In genomic region chr7:133681529-133681928, GRCh38 we compare ENCODE assay signal across 26 cellular contexts.
DNase-seq lines count a peak whose midpoint lies in the region; ATAC-seq, FAIRE-seq and TF ChIP-seq lines count a peak whose summit lies in the region.
"Had no signal": no experiment of that assay in that cellular context is flagged by ENCODE, and none has a peak within 500 bp of the region (broad histone marks: within the 10 kb centered on the region; RNA-seq: fewer than 3 reads in every experiment).

No MANE protein-coding gene starts in this region.

- no TSS peak for BruUV-seq in HepG2 (replicated peaks; lab: Mats Ljungman, UMichigan)

- H3K4me1 Mint-ChIP-seq in chondrocyte (ENCODE audit: low read depth), result peaks cover 3% of the 10 kb centered on the region
- H3K4me1 Mint-ChIP-seq: B cell had no signal

- no peak for TF ChIP-seq POLR2A in HepG2 (IDR thresholded peaks at IDR 0.05; ENCODE audit: insufficient read depth in 1 of 2, low read depth in 2 of 2, low read length in 2 of 2)
- no peak for TF ChIP-seq POLR2A in right lobe of liver (IDR thresholded peaks at IDR 0.05)

- CTCF ChIA-PET in HepG2 (lab: Yijun Ruan, JAX; ENCODE audit: low intra/inter-chr PET ratio, low total read pairs), result no interaction called here

- no peak overlapping the region for H3K18ac ChIP-seq in mesendoderm (ENCODE audit: low read length)

- H3K79me2 ChIP-seq in HepG2 (ENCODE audit: insufficient read depth, low read length), result no peaks in the 10 kb centered on the region
- no peaks in the 10 kb centered on the region for H3K79me2 ChIP-seq in mesendoderm (ENCODE audit: control insufficient read depth, insufficient read depth, low read length)

- no peaks in the 10 kb centered on the region for H3K27me3 Mint-ChIP-seq in chondrocyte (ENCODE audit: low read depth)
- H3K27me3 Mint-ChIP-seq: B cell; CD4-positive, alpha-beta T cell had no signal

- no peak overlapping the region for H2AFZ ChIP-seq in HepG2 (ENCODE audit: low read length)

- intact Hi-C loops in HepG2 (cut with micrococcal nuclease; ENCODE audit: unreplicated experiment) (no loop called here), right lobe of liver (cut with DNase I) (no loop called here)

- TF ChIP-seq RAD21 in HepG2 (CRISPR knock-in tag; IDR thresholded peaks at IDR 0.05), result no peak

- ATAC-seq in HepG2, result no peak
- no peak for ATAC-seq in right lobe of liver
- ATAC-seq: CD8-positive, alpha-beta T cell; GM12878 had no signal

- H3K9ac ChIP-seq in HepG2 (ENCODE audit: insufficient read depth, low read depth, low read length) (no peak overlapping the region), HUES48 (ENCODE audit: low read depth, low read length) (no peak overlapping the region), SK-N-MC (ENCODE audit: insufficient read length) (no peak overlapping the region), mesendoderm (ENCODE audit: low read length) (no peak overlapping the region)
- H3K9ac ChIP-seq: BLaER1 treated with 17β-estradiol and CSF1 and Interleukin-3, amounts not matched to agents 10 nM and 100 nM had no signal

- POLR2A ChIA-PET in HepG2 (lab: Yijun Ruan, JAX), result no interaction called here

- TF ChIP-seq EP300 in HepG2 (IDR thresholded peaks at IDR 0.05; ENCODE audit: low read depth in 2 of 2, low read length in 2 of 2), result no peak
- no peak for TF ChIP-seq EP300 in HepG2 (CRISPR knock-in tag; IDR thresholded peaks at IDR 0.05; ENCODE audit: borderline replicate concordance)

- no peaks in the 10 kb centered on the region for H4K20me1 ChIP-seq in HepG2 (ENCODE audit: insufficient read depth, low read length)
- H4K20me1 ChIP-seq: BLaER1 treated with 17β-estradiol and CSF1 and Interleukin-3, amounts not matched to agents 10 nM and 100 nM had no signal

- H2BK5ac ChIP-seq in mesendoderm (ENCODE audit: low read length), result peak overlapping the region; percentile 36

- H3K36me3 ChIP-seq in HepG2 (replicated peaks in 1 of 2; ENCODE audit: control insufficient read depth in 1 of 2, insufficient read depth in 2 of 2, low read length in 2 of 2) (no peaks in the 10 kb centered on the region), right lobe of liver (no peaks in the 10 kb centered on the region), HUES48 (ENCODE audit: control insufficient read depth, insufficient read depth, low read length) (no peaks in the 10 kb centered on the region), SK-N-MC (ENCODE audit: insufficient read depth, low read length) (no peaks in the 10 kb centered on the region), mesendoderm (ENCODE audit: control insufficient read depth, insufficient read depth, low read length) (no peaks in the 10 kb centered on the region)

- no peak overlapping the region for H4K8ac ChIP-seq in mesendoderm (ENCODE audit: low read depth, low read length)

- H3K9me3 ChIP-seq in HepG2 (ENCODE audit: low read length), result no peaks in the 10 kb centered on the region
- H3K9me3 ChIP-seq in right lobe of liver, result no peaks in the 10 kb centered on the region
- no peaks in the 10 kb centered on the region for H3K9me3 ChIP-seq in HUES48 (ENCODE audit: control insufficient read depth, insufficient read depth, low read length)
- H3K9me3 ChIP-seq in SK-N-MC (ENCODE audit: low read depth, low read length), result no peaks in the 10 kb centered on the region
- H3K9me3 ChIP-seq: BLaER1 treated with 17β-estradiol and CSF1 and Interleukin-3, amounts not matched to agents 10 nM and 100 nM; Caco-2 had no signal

- no peak overlapping the region for H2BK120ac ChIP-seq in mesendoderm (ENCODE audit: low read depth, low read length)

- H3K4me3 ChIP-seq in HepG2 (replicated peaks in 1 of 3; ENCODE audit: insufficient read depth in 1 of 3, low read depth in 2 of 3, low read length in 3 of 3), result no peak overlapping the region
- H3K4me3 ChIP-seq in right lobe of liver, result no peak overlapping the region
- H3K4me3 ChIP-seq in HUES48 (ENCODE audit: low read depth, low read length), result no peak overlapping the region
- H3K4me3 ChIP-seq in SK-N-MC, result no peak overlapping the region
- no peak overlapping the region for H3K4me3 ChIP-seq in mesendoderm (ENCODE audit: low read length)
- H3K4me3 ChIP-seq: BLaER1 treated with 17β-estradiol and CSF1 and Interleukin-3, amounts not matched to agents 10 nM and 100 nM; GM12878 had no signal

- no peak overlapping the region for H4K5ac ChIP-seq in mesendoderm (ENCODE audit: low read length)

- in situ Hi-C loops in HepG2 (cut with HindIII; ENCODE audit: extremely low pct_ligation_motif_present, low pct_unique_long_range_greater_than_20kb), result no loop called here

- no peak overlapping the region for H3K56ac ChIP-seq in mesendoderm (ENCODE audit: low read length)

- 99% methylated on average over 3 of the region's 3 CpGs for WGBS in HepG2 (ENCODE audit: low lambda C conversion rate)
- 83% methylated on average over 3 of the region's 3 CpGs for WGBS in right lobe of liver (ENCODE audit: insufficient coverage, low coverage, low lambda C conversion rate, missing lambda C conversion rate)
- no CpG with 5 or more reads among the region's 3 CpGs for WGBS in mesendoderm (ENCODE audit: extremely low coverage, insufficient coverage, low lambda C conversion rate)

- peaks cover 3% of the 10 kb centered on the region for H3K9me3 Mint-ChIP-seq in chondrocyte (ENCODE audit: low read depth)
- H3K9me3 Mint-ChIP-seq: CD4-positive, alpha-beta T cell; CD8-positive, alpha-beta T cell had no signal

- H3K27me3 ChIP-seq in HepG2 (ENCODE audit: control insufficient read depth in 1 of 2, insufficient read depth in 2 of 2, low read length in 2 of 2) (no peaks in the 10 kb centered on the region), right lobe of liver (no peaks in the 10 kb centered on the region), HUES48 (ENCODE audit: control insufficient read depth, insufficient read depth, low read length) (no peaks in the 10 kb centered on the region), mesendoderm (ENCODE audit: insufficient read depth, low read length, poor library complexity) (no peaks in the 10 kb centered on the region)
- H3K27me3 ChIP-seq: BLaER1 treated with 17β-estradiol and CSF1 and Interleukin-3, amounts not matched to agents 10 nM and 100 nM had no signal

- TF ChIP-seq CTCF in HepG2 (CRISPR knock-in tag; IDR thresholded peaks at IDR 0.05), result no peak
- TF ChIP-seq CTCF in right lobe of liver (IDR thresholded peaks at IDR 0.05), result no peak
- no peak for TF ChIP-seq CTCF in chondrocyte (IDR thresholded peaks at IDR 0.05)

- no peak overlapping the region for H3K4me3 Mint-ChIP-seq in chondrocyte (ENCODE audit: unreplicated experiment)
- H3K4me3 Mint-ChIP-seq: B cell; CD4-positive, alpha-beta T cell; CD8-positive, alpha-beta T cell had no signal

- no peak overlapping the region for H2BK15ac ChIP-seq in mesendoderm (replicated peaks; ENCODE audit: low read depth)

- H3K4me1 ChIP-seq in HepG2 (ENCODE audit: insufficient read depth, low read length) (no peaks in the 10 kb centered on the region), right lobe of liver (no peaks in the 10 kb centered on the region), HUES48 (ENCODE audit: control insufficient read depth, insufficient read depth, low read length) (peaks cover 26% of the 10 kb centered on the region), mesendoderm (ENCODE audit: control insufficient read depth, low read depth, low read length) (peaks cover 3% of the 10 kb centered on the region)
- H3K4me1 ChIP-seq: BLaER1 treated with 17β-estradiol and CSF1 and Interleukin-3, amounts not matched to agents 10 nM and 100 nM had no signal

- no peaks in the 10 kb centered on the region for H3K36me3 Mint-ChIP-seq in chondrocyte (ENCODE audit: low read depth)
- H3K36me3 Mint-ChIP-seq: CD8-positive, alpha-beta T cell had no signal

- H3K23ac ChIP-seq in mesendoderm (ENCODE audit: low read length), result no peak overlapping the region

- H3K27ac Mint-ChIP-seq in chondrocyte (ENCODE audit: unreplicated experiment), result no peak overlapping the region
- H3K27ac Mint-ChIP-seq: B cell; CD4-positive, alpha-beta T cell; CD8-positive, alpha-beta T cell had no signal

- no peak overlapping the region for H3K27ac ChIP-seq in HepG2 (ENCODE audit: extremely low read length, insufficient read depth, low read length)
- H3K27ac ChIP-seq in right lobe of liver, result no peak overlapping the region
- H3K27ac ChIP-seq in HUES48 (ENCODE audit: low read depth, low read length), result peak overlapping the region; percentile 59
- 0 out of 2 replicates have a peak overlapping the region, but pooled peaks have one; percentile 22 for H3K27ac ChIP-seq in SK-N-MC
- H3K27ac ChIP-seq in mesendoderm (ENCODE audit: low read depth, low read length), result no peak overlapping the region
- H3K27ac ChIP-seq: 22Rv1; BLaER1 treated with 17β-estradiol and CSF1 and Interleukin-3, amounts not matched to agents 10 nM and 100 nM; C4-2B had no signal

- no peaks in the 10 kb centered on the region for H3K79me1 ChIP-seq in mesendoderm (ENCODE audit: low read length)

- no peak overlapping the region for H2AK5ac ChIP-seq in mesendoderm (ENCODE audit: low read length)

- FAIRE-seq in HepG2 (lab: Jason Lieb, UNC), result no peak
- FAIRE-seq: A204.1, D721Med, GM12878, GM12892, GM18507 had no signal

- no peak overlapping the region for H3K4me2 ChIP-seq in HepG2 (ENCODE audit: low read depth, low read length)
- no peak overlapping the region for H3K4me2 ChIP-seq in mesendoderm (ENCODE audit: low read length)
- H3K4me2 ChIP-seq: BLaER1 treated with 17β-estradiol and CSF1 and Interleukin-3, amounts not matched to agents 10 nM and 100 nM had no signal

- DNase-seq in HepG2 (ENCODE audit: low spot score) (no peak), right lobe of liver (no peak), SK-N-MC (ENCODE audit: low read depth, low spot score) (no peak), mesendoderm (no peak), chondrocyte (ENCODE audit: low spot score) (no peak), mesenteric fat pad (ENCODE audit: low spot score) (no peak)
- DNase-seq in activated CD4-positive, CD25-positive, alpha-beta regulatory T cell treated with anti-CD3 and anti-CD28 coated beads, Interleukin-2, amount 50 U/mL, for 72 hours, result no peak
- DNase-seq: AML-193; Caco-2; Calu3; CD4-positive, alpha-beta T cell; CD8-positive, alpha-beta T cell; DMS79; DND-41; EL; GDM1 had no signal

- peak overlapping the region; percentile 68 for H3K4ac ChIP-seq in mesendoderm (ENCODE audit: low read depth, low read length)

TF ChIP-seq in HepG2, 621 proteins besides CTCF, POLR2A, EP300 and RAD21 (continues in another document):
- TF ChIP-seq ZNF101 (CRISPR knock-in tag; IDR thresholded peaks at IDR 0.05; ENCODE audit: borderline replicate concordance, low read depth) (no peak), MAFF (IDR thresholded peaks at IDR 0.05; ENCODE audit: low read depth, low read length) (peak; percentile 79), EEA1 (CRISPR knock-in tag; IDR thresholded peaks at IDR 0.05; ENCODE audit: borderline replicate concordance) (no peak), MXD4 (CRISPR knock-in tag; IDR thresholded peaks at IDR 0.05) (no peak), MZF1 (CRISPR knock-in tag; IDR thresholded peaks at IDR 0.05; ENCODE audit: borderline replicate concordance) (no peak), ZNF674 (CRISPR knock-in tag; IDR thresholded peaks at IDR 0.05; ENCODE audit: low read depth) (no peak)

Comparison
In these comparisons a context has a peak if more than half of its experiments do, and no peak if none do; other contexts are left out.
1. H3K27ac ChIP-seq: peak in HUES48 (single experiment) and SK-N-MC (single experiment); none in HepG2 (single experiment), right lobe of liver (0 of 3) and mesendoderm (single experiment).